8 cellular contexts compared by ENCODE assay signal in the genomic region with DNA sequence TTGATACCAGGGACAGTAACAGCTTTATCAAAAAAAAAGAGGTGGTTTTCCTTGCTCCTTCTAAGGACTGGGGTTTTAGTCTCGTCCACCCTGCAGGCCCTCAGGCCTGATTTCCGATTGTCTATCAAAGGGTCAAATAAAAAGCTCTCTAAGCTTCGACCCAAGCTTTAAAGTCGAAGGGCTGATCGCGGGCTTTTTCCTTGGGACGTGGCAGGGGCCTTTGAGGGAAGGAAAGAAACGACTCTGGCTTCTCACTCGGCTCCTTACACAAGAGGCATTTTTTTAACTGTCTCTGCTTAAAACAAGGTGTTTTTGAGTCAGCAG. TPM values are rescaled to one million over a fixed set of nuclear protein-coding genes. Genes with fewer than 3 reads are reported as not detected.
A peak's percentile ranks its signal among the peaks of the same experiment; 100 is the strongest.
DNase-seq lines count a peak whose midpoint lies in the region; ATAC-seq and TF ChIP-seq lines count a peak whose summit lies in the region.

No MANE protein-coding gene starts in this region.

- H3K9me3 ChIP-seq in OCI-LY3 (ENCODE audit: insufficient read depth, low read length), result no peaks in the 10 kb centered on the region
- no peaks in the 10 kb centered on the region for H3K9me3 ChIP-seq in prostate gland

- peak overlapping the region; percentile 79 for H3K9ac ChIP-seq in OCI-LY3 (ENCODE audit: low read length)

- 3% methylated on average over 9 of the region's 9 CpGs for WGBS in prostate gland

- no peaks in the 10 kb centered on the region for H3K36me3 ChIP-seq in OCI-LY3 (replicated peaks; ENCODE audit: low read depth, low read length)
- H3K36me3 ChIP-seq in prostate gland, result no peaks in the 10 kb centered on the region

- peak overlapping the region; percentile 48 for H3K27ac ChIP-seq in OCI-LY3 (ENCODE audit: low read length)
- H3K27ac ChIP-seq in prostate gland, result peak overlapping the region; percentile 98 to 100

- intact Hi-C loops in prostate gland (cut with DNase I), result loop anchor here (5.0 to 10.0 kb wide), 3 partner anchors 62 to 160 kb away; a partner anchor contains a TSS

- H3K4me2 ChIP-seq in OCI-LY3 (ENCODE audit: low read length), result peak overlapping the region; percentile 95

- H3K4me1 ChIP-seq in OCI-LY3 (ENCODE audit: low read length), result peaks cover 13% of the 10 kb centered on the region
- peaks cover 3% of the 10 kb centered on the region for H3K4me1 ChIP-seq in prostate gland (replicated peaks)

- peak overlapping the region; percentile 99 for H2AFZ ChIP-seq in OCI-LY3 (ENCODE audit: low read depth, low read length)

- no peak for DNase-seq in epithelial cell of proximal tubule (ENCODE audit: low read depth)
- DNase-seq in prostate gland (ENCODE audit: low spot score), result no peak
- DNase-seq in pons (ENCODE audit: low spot score), result no peak
- DNase-seq in mucosa of gallbladder (ENCODE audit: low spot score), result no peak
- DNase-seq in activated CD4-positive, alpha-beta T cell treated with anti-CD3 and anti-CD28 coated beads, Interleukin-2, amount 50 U/mL, for 1 hour, result no peak

- no peaks in the 10 kb centered on the region for H3K27me3 ChIP-seq in OCI-LY3 (ENCODE audit: low read depth, low read length)
- H3K27me3 ChIP-seq in prostate gland (replicated peaks; ENCODE audit: insufficient read depth), result no peaks in the 10 kb centered on the region

- no peak for ATAC-seq in GM18502 (IDR thresholded peaks at IDR 0.05; ENCODE audit: poor library complexity, unreplicated experiment)

- H4K20me1 ChIP-seq in OCI-LY3 (ENCODE audit: insufficient read depth, low read length), result no peaks in the 10 kb centered on the region

- no peak for TF ChIP-seq POLR2A in prostate gland (IDR thresholded peaks at IDR 0.05)

- H3K79me2 ChIP-seq in OCI-LY3 (ENCODE audit: low read length), result peaks cover 11% of the 10 kb centered on the region

- no peak for TF ChIP-seq CTCF in OCI-LY3 (IDR thresholded peaks at IDR 0.05; ENCODE audit: low read depth, low read length)
- TF ChIP-seq CTCF in epithelial cell of proximal tubule (conservative IDR thresholded peaks at IDR 0.05; ENCODE audit: low read depth, low read length), result no peak
- no peak for TF ChIP-seq CTCF in prostate gland (IDR thresholded peaks at IDR 0.05)

- H3K4me3 ChIP-seq in GM08714 (ENCODE audit: low read length), result peak overlapping the region; percentile 79; the same call in 1 of the 2 replicates
- peak overlapping the region; percentile 92 for H3K4me3 ChIP-seq in OCI-LY3 (ENCODE audit: low read length)
- peak overlapping the region; percentile 93 for H3K4me3 ChIP-seq in epithelial cell of proximal tubule (ENCODE audit: low read depth, low read length)
- peak overlapping the region; percentile 91 to 95 for H3K4me3 ChIP-seq in prostate gland

RNA-seq across cellular contexts. Expression of a gene that starts 0.4 kb away (rescaled TPM):
- 8.0 and 20.6 TPM in 2 replicates for total RNA-seq in epithelial cell of proximal tubule
- total RNA-seq in prostate gland, result 10 to 100 TPM; 69.5 to 79.2 TPM
- total RNA-seq in mucosa of gallbladder, result 106 TPM
